22 cellular contexts compared by ENCODE assay signal in genomic region chr16:4674926-4675530, GRCh38. TPM values are rescaled to one million over a fixed set of nuclear protein-coding genes. Genes with fewer than 3 reads are reported as not detected.
A peak's percentile ranks its signal among the peaks of the same experiment; 100 is the strongest.
DNase-seq lines count a peak whose midpoint lies in the region; ATAC-seq, FAIRE-seq and TF ChIP-seq lines count a peak whose summit lies in the region.
"Had no signal": no experiment of that assay in that cellular context is flagged by ENCODE, and none has a peak within 500 bp of the region (broad histone marks: within the 10 kb centered on the region; RNA-seq: fewer than 3 reads in every experiment).

No MANE protein-coding gene starts in this region.

- 97% methylated on average over 9 of the region's 9 CpGs for WGBS in HepG2 (ENCODE audit: low lambda C conversion rate)

- ATAC-seq in HepG2: no peak
- ATAC-seq: activated CD4-positive, CD25-positive, alpha-beta regulatory T cell treated with anti-CD3 and anti-CD28 coated beads, Interleukin-2, amount 50 U/mL, for 24 hours; left ventricle myocardium superior; Right ventricle myocardium inferior had no signal

- H3K36me3 Mint-ChIP-seq in CD4-positive, alpha-beta memory T cell: peaks cover 0 to 22% of the 10 kb centered on the region in 2 donors
- H3K36me3 Mint-ChIP-seq in activated T-helper 2 cell treated with anti-CD3 and anti-CD28 coated beads, Interferon-gamma antibody, Interleukin-2, Interleukin-4, amounts not matched to agents 10 μg/mL and 5 μg/mL and 100 μg/mL, durations not matched to agents 14 hours and 24 hours and 36 hours (ENCODE audit: low read depth): peaks cover 26% of the 10 kb centered on the region

- no peak for TF ChIP-seq CTCF in HepG2 (CRISPR knock-in tag; IDR thresholded peaks at IDR 0.05)

- no peaks in the 10 kb centered on the region for H3K9me3 ChIP-seq in BLaER1 treated with 17β-estradiol and CSF1 and Interleukin-3, amounts not matched to agents 10 nM and 100 nM (replicated peaks in 1 of 11)
- H3K9me3 ChIP-seq in CD4-positive, alpha-beta memory T cell (ENCODE audit: control insufficient read depth in 1 of 2, low read length in 2 of 2): no peaks in the 10 kb centered on the region
- H3K9me3 ChIP-seq in HepG2 (ENCODE audit: low read length): no peaks in the 10 kb centered on the region
- H3K9me3 ChIP-seq: colonic mucosa, upper lobe of left lung had no signal

- TF ChIP-seq EP300 in HepG2 (IDR thresholded peaks at IDR 0.05; ENCODE audit: low read depth in 2 of 2, low read length in 2 of 2) (no peak), HepG2 (CRISPR knock-in tag; IDR thresholded peaks at IDR 0.05; ENCODE audit: borderline replicate concordance) (no peak)

- H3K27me3 ChIP-seq in BLaER1 treated with 17β-estradiol and CSF1 and Interleukin-3, amounts not matched to agents 10 nM and 100 nM: no peaks in the 10 kb centered on the region
- H3K27me3 ChIP-seq in CD4-positive, alpha-beta memory T cell (ENCODE audit: insufficient read depth, low read length): no peaks in the 10 kb centered on the region
- H3K27me3 ChIP-seq in HepG2 (ENCODE audit: control insufficient read depth in 1 of 2, insufficient read depth in 2 of 2, low read length in 2 of 2): no peaks in the 10 kb centered on the region
- H3K27me3 ChIP-seq: colonic mucosa, upper lobe of left lung had no signal

- no peak for DNase-seq in CD4-positive, alpha-beta memory T cell
- DNase-seq in activated T-helper 2 cell treated with anti-CD3 and anti-CD28 coated beads, Interferon-gamma antibody, Interleukin-2, Interleukin-4, amounts not matched to agents 10 μg/mL and 5 μg/mL and 100 μg/mL, durations not matched to agents 14 hours and 24 hours and 36 hours (ENCODE audit: low spot score): no peak
- no peak for DNase-seq in HepG2 (ENCODE audit: low spot score)
- DNase-seq in DMS 273 (lab: John Stamatoyannopoulos, UW; ENCODE audit: unreplicated experiment): no peak
- DNase-seq in NCI-H187 treated with DMSO at 0.1 percent for 48 hours (lab: John Stamatoyannopoulos, UW): no peak
- DNase-seq in superior temporal gyrus (ENCODE audit: extremely low spot score): no peak
- no peak for DNase-seq in SKM-1 (lab: John Stamatoyannopoulos, UW; ENCODE audit: unreplicated experiment)
- DNase-seq: colonic mucosa; DMS153; naive B cell; NCI-H2029; NCI-H510A; stimulated activated naive CD4-positive, alpha-beta T cell; upper lobe of left lung had no signal

- intact Hi-C loops in CD4-positive, alpha-beta memory T cell (cut with micrococcal nuclease): no loop called here
- intact Hi-C loops in activated T-helper 2 cell treated with anti-CD3 and anti-CD28 coated beads, Interferon-gamma antibody, Interleukin-2, Interleukin-4, amounts not matched to agents 10 μg/mL and 5 μg/mL and 100 μg/mL, durations not matched to agents 14 hours and 24 hours and 36 hours (cut with micrococcal nuclease): loop anchor here (5.0 kb wide), 1 partner anchor 138 kb away; the partner anchor contains the start of gene CDIP1
- intact Hi-C loops in HepG2 (cut with micrococcal nuclease; ENCODE audit: unreplicated experiment): no loop called here

- H3K4me1 ChIP-seq in BLaER1 treated with 17β-estradiol and CSF1 and Interleukin-3, amounts not matched to agents 10 nM and 100 nM: peaks cover 13 to 44% (median 32%) of the 10 kb centered on the region in 10 experiments
- H3K4me1 ChIP-seq in CD4-positive, alpha-beta memory T cell (ENCODE audit: insufficient read depth, low read length): peaks cover 23% of the 10 kb centered on the region
- H3K4me1 ChIP-seq in HepG2 (ENCODE audit: insufficient read depth, low read length): peaks cover 40% of the 10 kb centered on the region

- no peak overlapping the region; a peak in 2 of 22 replicates for H3K27ac ChIP-seq in BLaER1 treated with 17β-estradiol and CSF1 and Interleukin-3, amounts not matched to agents 10 nM and 100 nM
- no peak overlapping the region for H3K27ac ChIP-seq in CD4-positive, alpha-beta memory T cell (ENCODE audit: low read depth, low read length)
- H3K27ac ChIP-seq in HepG2 (ENCODE audit: extremely low read length, insufficient read depth, low read length): peak overlapping the region; percentile 70
- H3K27ac ChIP-seq: colonic mucosa had no signal

- no peaks in the 10 kb centered on the region for H3K9me3 Mint-ChIP-seq in CD4-positive, alpha-beta memory T cell
- H3K9me3 Mint-ChIP-seq in activated T-helper 2 cell treated with anti-CD3 and anti-CD28 coated beads, Interferon-gamma antibody, Interleukin-2, Interleukin-4, amounts not matched to agents 10 μg/mL and 5 μg/mL and 100 μg/mL, durations not matched to agents 14 hours and 24 hours and 36 hours: no peaks in the 10 kb centered on the region
- H3K9me3 Mint-ChIP-seq: naive B cell had no signal

- peak overlapping the region in 6 of 11 experiments; percentile 17 to 63 (median 43); a peak in 7 of 22 replicates for H3K9ac ChIP-seq in BLaER1 treated with 17β-estradiol and CSF1 and Interleukin-3, amounts not matched to agents 10 nM and 100 nM
- H3K9ac ChIP-seq in HepG2 (ENCODE audit: insufficient read depth, low read depth, low read length): no peak overlapping the region

- peak overlapping the region in 5 of 7 donors; percentile 95 to 99 (median 98) for H3K27ac Mint-ChIP-seq in CD4-positive, alpha-beta memory T cell
- peak overlapping the region; percentile 96 for H3K27ac Mint-ChIP-seq in activated T-helper 2 cell treated with anti-CD3 and anti-CD28 coated beads, Interferon-gamma antibody, Interleukin-2, Interleukin-4, amounts not matched to agents 10 μg/mL and 5 μg/mL and 100 μg/mL, durations not matched to agents 14 hours and 24 hours and 36 hours
- H3K27ac Mint-ChIP-seq: B cell had no signal

- H4K20me1 ChIP-seq in BLaER1 treated with 17β-estradiol and CSF1 and Interleukin-3, amounts not matched to agents 10 nM and 100 nM: peaks cover 16 to 79% (median 40%) of the 10 kb centered on the region in 11 experiments; a peak in 20 of 22 replicates
- no peaks in the 10 kb centered on the region for H4K20me1 ChIP-seq in HepG2 (ENCODE audit: insufficient read depth, low read length)

- no peak for TF ChIP-seq POLR2A in HepG2 (IDR thresholded peaks at IDR 0.05; ENCODE audit: insufficient read depth in 1 of 2, low read depth in 2 of 2, low read length in 2 of 2)

- H3K27me3 Mint-ChIP-seq in CD4-positive, alpha-beta memory T cell: no peaks in the 10 kb centered on the region
- H3K27me3 Mint-ChIP-seq in activated T-helper 2 cell treated with anti-CD3 and anti-CD28 coated beads, Interferon-gamma antibody, Interleukin-2, Interleukin-4, amounts not matched to agents 10 μg/mL and 5 μg/mL and 100 μg/mL, durations not matched to agents 14 hours and 24 hours and 36 hours (ENCODE audit: low read depth): no peaks in the 10 kb centered on the region
- H3K27me3 Mint-ChIP-seq: B cell, naive B cell had no signal

- peaks cover 3% of the 10 kb centered on the region for H3K79me2 ChIP-seq in HepG2 (ENCODE audit: insufficient read depth, low read length)

- CTCF ChIA-PET in CD4-positive, alpha-beta memory T cell (lab: Charles Lee; ENCODE audit: partially characterized antibody): interaction anchor here (1.0 to 2.3 kb wide), 2 partner anchors 25 to 41 kb away, joined by 3 to 7 read pairs; no protein-coding TSS in a partner anchor
- CTCF ChIA-PET in HepG2 (lab: Yijun Ruan, JAX; ENCODE audit: low intra/inter-chr PET ratio, low total read pairs): no interaction called here

- peak overlapping the region in 3 of 8 donors; percentile 35 to 87 (median 56) for H3K4me3 Mint-ChIP-seq in CD4-positive, alpha-beta memory T cell
- H3K4me3 Mint-ChIP-seq in activated T-helper 2 cell treated with anti-CD3 and anti-CD28 coated beads, Interferon-gamma antibody, Interleukin-2, Interleukin-4, amounts not matched to agents 10 μg/mL and 5 μg/mL and 100 μg/mL, durations not matched to agents 14 hours and 24 hours and 36 hours (ENCODE audit: low read depth): peak overlapping the region; percentile 33
- H3K4me3 Mint-ChIP-seq: B cell had no signal

- FAIRE-seq in HepG2 (lab: Jason Lieb, UNC): peak; percentile 18
- FAIRE-seq: endothelial cell of umbilical vein, frontal cortex, GM12892 had no signal

- in situ Hi-C loops in HepG2 (cut with HindIII; ENCODE audit: extremely low pct_ligation_motif_present, low pct_unique_long_range_greater_than_20kb): no loop called here

- H3K4me2 ChIP-seq in BLaER1 treated with 17β-estradiol and CSF1 and Interleukin-3, amounts not matched to agents 10 nM and 100 nM: peak overlapping the region in 10 of 11 experiments; percentile 46 to 89 (median 72); a peak in 15 of 22 replicates
- no peak overlapping the region for H3K4me2 ChIP-seq in HepG2 (ENCODE audit: low read depth, low read length)

- peaks cover 15 to 29% (median 23%) of the 10 kb centered on the region in 4 donors for H3K4me1 Mint-ChIP-seq in CD4-positive, alpha-beta memory T cell
- peaks cover 20% of the 10 kb centered on the region for H3K4me1 Mint-ChIP-seq in activated T-helper 2 cell treated with anti-CD3 and anti-CD28 coated beads, Interferon-gamma antibody, Interleukin-2, Interleukin-4, amounts not matched to agents 10 μg/mL and 5 μg/mL and 100 μg/mL, durations not matched to agents 14 hours and 24 hours and 36 hours (ENCODE audit: low read depth)
- H3K4me1 Mint-ChIP-seq: B cell had no signal

- POLR2A ChIA-PET in CD4-positive, alpha-beta memory T cell (lab: Charles Lee; ENCODE audit: partially characterized antibody): interaction anchor here (3.1 kb wide), 1 partner anchor 18 kb away, joined by 33 read pairs; the partner anchor contains the start of gene NUDT16L1
- POLR2A ChIA-PET in HepG2 (lab: Yijun Ruan, JAX): no interaction called here

- TF ChIP-seq RAD21 in HepG2 (CRISPR knock-in tag; IDR thresholded peaks at IDR 0.05): no peak

- H3K4me3 ChIP-seq in BLaER1 treated with 17β-estradiol and CSF1 and Interleukin-3, amounts not matched to agents 10 nM and 100 nM: no peak overlapping the region
- H3K4me3 ChIP-seq in CD4-positive, alpha-beta memory T cell (ENCODE audit: low read length in 2 of 2): no peak overlapping the region
- H3K4me3 ChIP-seq in HepG2 (replicated peaks in 1 of 3; ENCODE audit: insufficient read depth in 1 of 3, low read depth in 2 of 3, low read length in 3 of 3): no peak overlapping the region
- H3K4me3 ChIP-seq: colonic mucosa, upper lobe of left lung had no signal

- no peak overlapping the region for H2AFZ ChIP-seq in HepG2 (ENCODE audit: low read length)

- no TSS peak for BruUV-seq in HepG2 (replicated peaks; lab: Mats Ljungman, UMichigan)

- peaks cover 70 to 98% (median 87%) of the 10 kb centered on the region in 11 experiments for H3K36me3 ChIP-seq in BLaER1 treated with 17β-estradiol and CSF1 and Interleukin-3, amounts not matched to agents 10 nM and 100 nM
- H3K36me3 ChIP-seq in CD4-positive, alpha-beta memory T cell (ENCODE audit: insufficient read depth, low read length): no peaks in the 10 kb centered on the region
- peaks cover 17 to 45% of the 10 kb centered on the region in 2 experiments; a peak in 4 of 5 replicates for H3K36me3 ChIP-seq in HepG2 (replicated peaks in 1 of 2; ENCODE audit: control insufficient read depth in 1 of 2, insufficient read depth in 2 of 2, low read length in 2 of 2)
- H3K36me3 ChIP-seq: colonic mucosa had no signal

RNA-seq across cellular contexts. Expression of gene NUDT16L1, which starts 18.3 kb away (rescaled TPM):
- 10 to 100 TPM; 52.4 to 53.7 TPM for total RNA-seq in CD4-positive, alpha-beta memory T cell
- 100 to 1,000 TPM in 1 of 2 donors, 10 to 100 TPM in 1; 80.1 to 125 TPM for polyA plus RNA-seq in CD4-positive, alpha-beta memory T cell
- total RNA-seq in activated T-helper 2 cell treated with anti-CD3 and anti-CD28 coated beads, Interferon-gamma antibody, Interleukin-2, Interleukin-4, amounts not matched to agents 10 μg/mL and 5 μg/mL and 100 μg/mL, durations not matched to agents 14 hours and 24 hours and 36 hours: 34.1 and 35.5 TPM in 2 replicates
- total RNA-seq in HepG2 (2016; rRNA removed; fragmentation: Illumina TruSeq; extraction: Trizol): 40.5 and 41.0 TPM in 2 replicates
- total RNA-seq in HepG2 (2016; cell fraction: cytosol; rRNA removed; fragmentation: Illumina TruSeq; extraction: Trizol; ENCODE audit: low read depth): 10.3 and 11.1 TPM in 2 replicates
- total RNA-seq in HepG2 (2016; cell fraction: insoluble cytoplasmic fraction; rRNA removed; fragmentation: Illumina TruSeq; extraction: Trizol): 42.6 and 42.7 TPM in 2 replicates
- total RNA-seq in HepG2 (2016; cell fraction: membrane; rRNA removed; fragmentation: Illumina TruSeq; extraction: Trizol): 18.6 and 20.4 TPM in 2 replicates
- total RNA-seq in HepG2 (2016; cell fraction: nucleus; rRNA removed; fragmentation: Illumina TruSeq; extraction: Trizol): 16.9 and 17.3 TPM in 2 replicates
- polyA plus RNA-seq in HepG2 (2011; rRNA removed): 28.0 and 28.9 TPM in 2 replicates
- polyA plus RNA-seq in HepG2 (2011; cell fraction: cytosol; rRNA removed): 27.9 and 47.5 TPM in 2 replicates
- polyA plus RNA-seq in HepG2 (2011; cell fraction: nucleus; rRNA removed): 33.3 and 34.9 TPM in 2 replicates
- 17.6 and 17.9 TPM in 2 replicates for polyA plus RNA-seq in HepG2 (2012)
- polyA plus RNA-seq in HepG2 (2016; cell fraction: cytosol; fragmentation: Illumina TruSeq; extraction: Trizol; ENCODE audit: low read depth): 13.1 and 13.9 TPM in 2 replicates
- polyA plus RNA-seq in HepG2 (2016; cell fraction: insoluble cytoplasmic fraction; fragmentation: Illumina TruSeq; extraction: Trizol; ENCODE audit: low read depth): 49.7 and 50.3 TPM in 2 replicates
- polyA plus RNA-seq in HepG2 (2016; cell fraction: membrane; fragmentation: Illumina TruSeq; extraction: Trizol; ENCODE audit: low read depth): 15.2 and 17.7 TPM in 2 replicates
- polyA plus RNA-seq in HepG2 (2016; cell fraction: nucleus; fragmentation: Illumina TruSeq; extraction: Trizol; ENCODE audit: insufficient read depth, low read depth): 32.3 and 35.4 TPM in 2 replicates
- 14.3 and 41.1 TPM in 2 replicates for polyA minus RNA-seq in HepG2 (2011; rRNA and poly(A)+ RNA removed; ENCODE audit: low replicate concordance)
- 8.9 and 10.9 TPM in 2 replicates for polyA minus RNA-seq in HepG2 (2011; cell fraction: cytosol; rRNA and poly(A)+ RNA removed)
- polyA minus RNA-seq in HepG2 (2011; cell fraction: nucleus; rRNA and poly(A)+ RNA removed): 10.6 and 11.6 TPM in 2 replicates

RNA-seq across cellular contexts. Expression of gene MGRN1, which starts 50.4 kb away (rescaled TPM):
- 10 to 100 TPM; 62.2 to 64.1 TPM for total RNA-seq in CD4-positive, alpha-beta memory T cell
- 1 to 10 TPM; 1.2 to 7.7 TPM for polyA plus RNA-seq in CD4-positive, alpha-beta memory T cell
- 124 TPM in 2 replicates for total RNA-seq in activated T-helper 2 cell treated with anti-CD3 and anti-CD28 coated beads, Interferon-gamma antibody, Interleukin-2, Interleukin-4, amounts not matched to agents 10 μg/mL and 5 μg/mL and 100 μg/mL, durations not matched to agents 14 hours and 24 hours and 36 hours
- total RNA-seq in HepG2 (2016; rRNA removed; fragmentation: Illumina TruSeq; extraction: Trizol): 11.9 and 14.8 TPM in 2 replicates
- total RNA-seq in HepG2 (2016; cell fraction: cytosol; rRNA removed; fragmentation: Illumina TruSeq; extraction: Trizol; ENCODE audit: low read depth): 6.7 and 12.0 TPM in 2 replicates
- 13.0 and 13.6 TPM in 2 replicates for total RNA-seq in HepG2 (2016; cell fraction: insoluble cytoplasmic fraction; rRNA removed; fragmentation: Illumina TruSeq; extraction: Trizol)
- 14.0 and 16.7 TPM in 2 replicates for total RNA-seq in HepG2 (2016; cell fraction: membrane; rRNA removed; fragmentation: Illumina TruSeq; extraction: Trizol)
- 17.0 and 22.2 TPM in 2 replicates for total RNA-seq in HepG2 (2016; cell fraction: nucleus; rRNA removed; fragmentation: Illumina TruSeq; extraction: Trizol)
- 11.6 and 12.6 TPM in 2 replicates for polyA plus RNA-seq in HepG2 (2011; rRNA removed)
- polyA plus RNA-seq in HepG2 (2011; cell fraction: cytosol; rRNA removed): 4.9 and 6.2 TPM in 2 replicates
- polyA plus RNA-seq in HepG2 (2011; cell fraction: nucleus; rRNA removed): 87.1 and 98.5 TPM in 2 replicates
- polyA plus RNA-seq in HepG2 (2012): 31.8 and 31.9 TPM in 2 replicates
- 3.9 and 4.3 TPM in 2 replicates for polyA plus RNA-seq in HepG2 (2016; cell fraction: cytosol; fragmentation: Illumina TruSeq; extraction: Trizol; ENCODE audit: low read depth)
- 22.5 and 31.3 TPM in 2 replicates for polyA plus RNA-seq in HepG2 (2016; cell fraction: insoluble cytoplasmic fraction; fragmentation: Illumina TruSeq; extraction: Trizol; ENCODE audit: low read depth)
- 11.4 and 11.5 TPM in 2 replicates for polyA plus RNA-seq in HepG2 (2016; cell fraction: membrane; fragmentation: Illumina TruSeq; extraction: Trizol; ENCODE audit: low read depth)
- 54.4 and 55.4 TPM in 2 replicates for polyA plus RNA-seq in HepG2 (2016; cell fraction: nucleus; fragmentation: Illumina TruSeq; extraction: Trizol; ENCODE audit: insufficient read depth, low read depth)
- 12.5 and 23.7 TPM in 2 replicates for polyA minus RNA-seq in HepG2 (2011; rRNA and poly(A)+ RNA removed; ENCODE audit: low replicate concordance)
- polyA minus RNA-seq in HepG2 (2011; cell fraction: cytosol; rRNA and poly(A)+ RNA removed): 16.2 and 19.1 TPM in 2 replicates
- polyA minus RNA-seq in HepG2 (2011; cell fraction: nucleus; rRNA and poly(A)+ RNA removed): 26.4 and 28.5 TPM in 2 replicates

RNA-seq across cellular contexts. Expression of gene ANKS3, which starts 59.0 kb away (rescaled TPM):
- 10 to 100 TPM; 28.5 to 33.9 TPM for total RNA-seq in CD4-positive, alpha-beta memory T cell
- 1 to 10 TPM in 1 of 2 donors, under 1 TPM in 1; 0.91 to 5.7 TPM for polyA plus RNA-seq in CD4-positive, alpha-beta memory T cell
- 18.6 and 20.6 TPM in 2 replicates for total RNA-seq in activated T-helper 2 cell treated with anti-CD3 and anti-CD28 coated beads, Interferon-gamma antibody, Interleukin-2, Interleukin-4, amounts not matched to agents 10 μg/mL and 5 μg/mL and 100 μg/mL, durations not matched to agents 14 hours and 24 hours and 36 hours
- 6.6 and 15.9 TPM in 2 replicates for total RNA-seq in HepG2 (2016; rRNA removed; fragmentation: Illumina TruSeq; extraction: Trizol)
- total RNA-seq in HepG2 (2016; cell fraction: cytosol; rRNA removed; fragmentation: Illumina TruSeq; extraction: Trizol; ENCODE audit: low read depth): 34.4 and 34.9 TPM in 2 replicates
- 6.2 and 13.8 TPM in 2 replicates for total RNA-seq in HepG2 (2016; cell fraction: insoluble cytoplasmic fraction; rRNA removed; fragmentation: Illumina TruSeq; extraction: Trizol)
- total RNA-seq in HepG2 (2016; cell fraction: membrane; rRNA removed; fragmentation: Illumina TruSeq; extraction: Trizol): 29.2 and 30.9 TPM in 2 replicates
- 17.3 and 17.4 TPM in 2 replicates for total RNA-seq in HepG2 (2016; cell fraction: nucleus; rRNA removed; fragmentation: Illumina TruSeq; extraction: Trizol)
- polyA plus RNA-seq in HepG2 (2011; rRNA removed): 11.4 and 14.4 TPM in 2 replicates
- polyA plus RNA-seq in HepG2 (2011; cell fraction: cytosol; rRNA removed): 5.8 and 7.5 TPM in 2 replicates
- polyA plus RNA-seq in HepG2 (2011; cell fraction: nucleus; rRNA removed): 58.0 and 68.7 TPM in 2 replicates
- polyA plus RNA-seq in HepG2 (2012): 6.3 and 7.6 TPM in 2 replicates
- polyA plus RNA-seq in HepG2 (2016; cell fraction: cytosol; fragmentation: Illumina TruSeq; extraction: Trizol; ENCODE audit: low read depth): 2.4 and 2.5 TPM in 2 replicates
- 3.9 and 5.0 TPM in 2 replicates for polyA plus RNA-seq in HepG2 (2016; cell fraction: insoluble cytoplasmic fraction; fragmentation: Illumina TruSeq; extraction: Trizol; ENCODE audit: low read depth)
- 3.0 and 4.2 TPM in 2 replicates for polyA plus RNA-seq in HepG2 (2016; cell fraction: membrane; fragmentation: Illumina TruSeq; extraction: Trizol; ENCODE audit: low read depth)
- 32.9 and 37.2 TPM in 2 replicates for polyA plus RNA-seq in HepG2 (2016; cell fraction: nucleus; fragmentation: Illumina TruSeq; extraction: Trizol; ENCODE audit: insufficient read depth, low read depth)
- polyA minus RNA-seq in HepG2 (2011; rRNA and poly(A)+ RNA removed; ENCODE audit: low replicate concordance): 23.8 and 32.8 TPM in 2 replicates
- polyA minus RNA-seq in HepG2 (2011; cell fraction: cytosol; rRNA and poly(A)+ RNA removed): 3.9 and 4.8 TPM in 2 replicates
- 25.6 and 28.0 TPM in 2 replicates for polyA minus RNA-seq in HepG2 (2011; cell fraction: nucleus; rRNA and poly(A)+ RNA removed)

RNA-seq across cellular contexts. Expression of gene DNAAF8, which starts 59.3 kb away (rescaled TPM):
- under 1 TPM; 0.12 to 0.64 TPM for total RNA-seq in CD4-positive, alpha-beta memory T cell
- under 1 TPM in 1 of 2 donors, not detected in 1; 0.11 TPM for polyA plus RNA-seq in CD4-positive, alpha-beta memory T cell
- total RNA-seq in activated T-helper 2 cell treated with anti-CD3 and anti-CD28 coated beads, Interferon-gamma antibody, Interleukin-2, Interleukin-4, amounts not matched to agents 10 μg/mL and 5 μg/mL and 100 μg/mL, durations not matched to agents 14 hours and 24 hours and 36 hours: 0.11 TPM in 1 of 2 replicates, not detected in the other
- total RNA-seq in HepG2 (2016; rRNA removed; fragmentation: Illumina TruSeq; extraction: Trizol): 0.38 and 0.44 TPM in 2 replicates
- total RNA-seq in HepG2 (2016; cell fraction: cytosol; rRNA removed; fragmentation: Illumina TruSeq; extraction: Trizol; ENCODE audit: low read depth): 0.44 and 0.81 TPM in 2 replicates
- 0.15 TPM in 1 of 2 replicates, not detected in the other for total RNA-seq in HepG2 (2016; cell fraction: insoluble cytoplasmic fraction; rRNA removed; fragmentation: Illumina TruSeq; extraction: Trizol)
- total RNA-seq in HepG2 (2016; cell fraction: membrane; rRNA removed; fragmentation: Illumina TruSeq; extraction: Trizol): 0.14 and 0.65 TPM in 2 replicates
- total RNA-seq in HepG2 (2016; cell fraction: nucleus; rRNA removed; fragmentation: Illumina TruSeq; extraction: Trizol): 0.31 TPM in 1 of 2 replicates, not detected in the other
- polyA plus RNA-seq in HepG2 (2011; rRNA removed): 0.27 TPM in 1 of 2 replicates, not detected in the other
- polyA plus RNA-seq in HepG2 (2011; cell fraction: cytosol; rRNA removed): 0.03 and 0.16 TPM in 2 replicates
- polyA plus RNA-seq in HepG2 (2011; cell fraction: nucleus; rRNA removed): not detected in 2 replicates
- polyA plus RNA-seq in HepG2 (2012): 0.12 and 0.21 TPM in 2 replicates
- 0.15 and 0.24 TPM in 2 replicates for polyA plus RNA-seq in HepG2 (2016; cell fraction: cytosol; fragmentation: Illumina TruSeq; extraction: Trizol; ENCODE audit: low read depth)
- 0.34 and 0.57 TPM in 2 replicates for polyA plus RNA-seq in HepG2 (2016; cell fraction: insoluble cytoplasmic fraction; fragmentation: Illumina TruSeq; extraction: Trizol; ENCODE audit: low read depth)
- 0.17 and 0.40 TPM in 2 replicates for polyA plus RNA-seq in HepG2 (2016; cell fraction: membrane; fragmentation: Illumina TruSeq; extraction: Trizol; ENCODE audit: low read depth)
- polyA plus RNA-seq in HepG2 (2016; cell fraction: nucleus; fragmentation: Illumina TruSeq; extraction: Trizol; ENCODE audit: insufficient read depth, low read depth): not detected in 2 replicates
- 0.70 TPM in 1 of 2 replicates, not detected in the other for polyA minus RNA-seq in HepG2 (2011; rRNA and poly(A)+ RNA removed; ENCODE audit: low replicate concordance)
- not detected in 2 replicates for polyA minus RNA-seq in HepG2 (2011; cell fraction: cytosol; rRNA and poly(A)+ RNA removed)
- polyA minus RNA-seq in HepG2 (2011; cell fraction: nucleus; rRNA and poly(A)+ RNA removed): 0.50 TPM in 1 of 2 replicates, not detected in the other
